Comparison of ENCODE assay signal across 17 cellular contexts in the genomic region with DNA sequence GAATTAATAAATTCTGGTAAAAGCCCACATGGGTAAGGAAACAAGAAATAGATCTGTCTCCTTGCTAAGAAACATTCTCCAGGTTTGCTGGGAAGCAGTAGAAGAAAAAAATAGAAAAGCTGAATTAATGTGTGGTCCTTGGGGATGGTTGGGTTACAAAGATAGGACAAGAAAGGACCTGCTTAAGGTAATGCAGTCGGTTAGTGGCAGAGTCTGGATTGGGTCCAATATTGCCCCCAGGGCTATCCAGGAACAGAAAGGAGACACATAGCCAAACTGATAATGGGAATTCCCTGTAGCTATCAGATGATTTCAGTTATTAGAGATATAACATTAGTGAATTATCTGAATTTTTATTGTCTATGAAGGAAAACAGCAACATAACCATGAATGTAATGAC.
A peak's percentile ranks its signal among the peaks of the same experiment; 100 is the strongest.
DNase-seq lines count a peak whose midpoint lies in the region; ATAC-seq and TF ChIP-seq lines count a peak whose summit lies in the region.
"Had no signal": no experiment of that assay in that cellular context is flagged by ENCODE, and none has a peak within 500 bp of the region (broad histone marks: within the 10 kb centered on the region; RNA-seq: fewer than 3 reads in every experiment).

No MANE protein-coding gene starts in this region.

- H3K4me2 ChIP-seq in GM23338, result no peak overlapping the region
- H3K4me2 ChIP-seq in hepatocyte, result peak overlapping the region; percentile 55

- H3K9me3 Mint-ChIP-seq in GM23338, result no peaks in the 10 kb centered on the region

- H3K27me3 ChIP-seq in ACC112 (ENCODE audit: insufficient read depth, low read length) (no peaks in the 10 kb centered on the region), GM23338 (ENCODE audit: insufficient read depth) (no peaks in the 10 kb centered on the region), hepatocyte (no peaks in the 10 kb centered on the region)

- DNase-seq in GM23338 (ENCODE audit: low spot score) (no peak), NCI-H69 (lab: John Stamatoyannopoulos, UW) (peak; percentile 45), hepatocyte (ENCODE audit: low spot score) (no peak), DMS53 treated with DMSO at 0.1 percent for 48 hours (lab: John Stamatoyannopoulos, UW; ENCODE audit: unreplicated experiment) (no peak)
- DNase-seq: ACHN; Caco-2; CD4-positive, alpha-beta T cell; DND-41; EL; GM23248; HCEC 1CT had no signal

- H3K79me2 ChIP-seq in ACC112 (ENCODE audit: control insufficient read depth, insufficient read depth, low read length, unreplicated experiment) (no peaks in the 10 kb centered on the region), GM23338 (replicated peaks; ENCODE audit: insufficient read depth) (no peaks in the 10 kb centered on the region), hepatocyte (no peaks in the 10 kb centered on the region)

- no peaks in the 10 kb centered on the region for H4K20me1 ChIP-seq in GM23338 (replicated peaks; ENCODE audit: insufficient read depth)
- H4K20me1 ChIP-seq in hepatocyte (ENCODE audit: insufficient read depth, poor library complexity, severe bottlenecking), result no peaks in the 10 kb centered on the region

- H3K27ac ChIP-seq in ACC112 (ENCODE audit: low read depth, low read length) (no peak overlapping the region), GM23338 (ENCODE audit: low read depth) (no peak overlapping the region), hepatocyte (no peak overlapping the region)
- H3K27ac ChIP-seq: C4-2B, GM23248, HL-60 had no signal

- 79% methylated on average over 1 of the region's 1 CpG for WGBS in hepatocyte (ENCODE audit: low lambda C conversion rate, missing lambda C conversion rate)

- H3K4me3 ChIP-seq in ACC112 (ENCODE audit: low read depth, low read length), result no peak overlapping the region
- no peak overlapping the region for H3K4me3 ChIP-seq in GM23338
- H3K4me3 ChIP-seq in hepatocyte, result no peak overlapping the region
- H3K4me3 ChIP-seq: GM12878, GM23248 had no signal

- H3K4me1 Mint-ChIP-seq in GM23338, result peaks cover 7% of the 10 kb centered on the region; the same call in 2 of the 3 replicates

- H3F3A ChIP-seq in GM23338 (replicated peaks; ENCODE audit: low read depth), result no peaks in the 10 kb centered on the region

- H3K9me2 ChIP-seq in GM23338 (ENCODE audit: insufficient read depth), result no peaks in the 10 kb centered on the region
- H3K9me2 ChIP-seq in hepatocyte (replicated peaks; ENCODE audit: insufficient read depth), result no peaks in the 10 kb centered on the region

- no peak for TF ChIP-seq CTCF in GM23338 (conservative IDR thresholded peaks at IDR 0.05; ENCODE audit: low read depth in 2 of 2)
- TF ChIP-seq CTCF in hepatocyte (IDR thresholded peaks at IDR 0.05; ENCODE audit: poor library complexity), result no peak

- no peaks in the 10 kb centered on the region for H3K36me3 Mint-ChIP-seq in GM23338 (ENCODE audit: low read depth)

- no peak overlapping the region; the same call in 1 of the 2 replicates for H3K27ac Mint-ChIP-seq in GM23338
- H3K27ac Mint-ChIP-seq: CD4-positive, alpha-beta T cell had no signal

- H3K4me1 ChIP-seq in ACC112 (ENCODE audit: control insufficient read depth, insufficient read depth, low read length, unreplicated experiment) (no peaks in the 10 kb centered on the region), GM23338 (ENCODE audit: insufficient read depth) (peaks cover 8% of the 10 kb centered on the region), hepatocyte (ENCODE audit: insufficient read depth) (no peaks in the 10 kb centered on the region)
- H3K4me1 ChIP-seq: Caco-2 had no signal

- H2AFZ ChIP-seq in ACC112 (ENCODE audit: low read length, unreplicated experiment) (peak overlapping the region; percentile 57), GM23338 (peak overlapping the region; percentile 70; the same call in 1 of the 2 replicates), hepatocyte (no peak overlapping the region)
- H2AFZ ChIP-seq: GM23248 had no signal

- no peaks in the 10 kb centered on the region for H3K27me3 Mint-ChIP-seq in GM23338 (ENCODE audit: insufficient read depth, low read depth, poor library complexity)
- H3K27me3 Mint-ChIP-seq: CD4-positive, alpha-beta T cell had no signal

- ATAC-seq in GM23338, result no peak
- no peak for ATAC-seq in GM21723 (IDR thresholded peaks at IDR 0.05; ENCODE audit: unreplicated experiment)
- ATAC-seq in HG03342 (IDR thresholded peaks at IDR 0.05; ENCODE audit: unreplicated experiment), result no peak
- ATAC-seq: GM12878 had no signal

- H3K4me3 Mint-ChIP-seq in GM23338, result no peak overlapping the region
- H3K4me3 Mint-ChIP-seq: CD4-positive, alpha-beta T cell had no signal

- H3K36me3 ChIP-seq in ACC112 (ENCODE audit: insufficient read depth, low read length) (no peaks in the 10 kb centered on the region), GM23338 (ENCODE audit: insufficient read depth) (no peaks in the 10 kb centered on the region), hepatocyte (replicated peaks; ENCODE audit: insufficient read depth, low read depth) (no peaks in the 10 kb centered on the region)

- H3K9me3 ChIP-seq in hepatocyte (ENCODE audit: low read depth), result no peaks in the 10 kb centered on the region
- H3K9me3 ChIP-seq: Caco-2 had no signal

TF ChIP-seq in GM23338, 12 proteins besides CTCF, POLR2A, EP300 and RAD21:
- TF ChIP-seq EZH2phosphoT487 (IDR thresholded peaks at IDR 0.05; ENCODE audit: unreplicated experiment), result no peak
- no peak for TF ChIP-seq ZNF114 (CRISPR knock-in tag; IDR thresholded peaks at IDR 0.05)
- TF ChIP-seq, protein P1, sequence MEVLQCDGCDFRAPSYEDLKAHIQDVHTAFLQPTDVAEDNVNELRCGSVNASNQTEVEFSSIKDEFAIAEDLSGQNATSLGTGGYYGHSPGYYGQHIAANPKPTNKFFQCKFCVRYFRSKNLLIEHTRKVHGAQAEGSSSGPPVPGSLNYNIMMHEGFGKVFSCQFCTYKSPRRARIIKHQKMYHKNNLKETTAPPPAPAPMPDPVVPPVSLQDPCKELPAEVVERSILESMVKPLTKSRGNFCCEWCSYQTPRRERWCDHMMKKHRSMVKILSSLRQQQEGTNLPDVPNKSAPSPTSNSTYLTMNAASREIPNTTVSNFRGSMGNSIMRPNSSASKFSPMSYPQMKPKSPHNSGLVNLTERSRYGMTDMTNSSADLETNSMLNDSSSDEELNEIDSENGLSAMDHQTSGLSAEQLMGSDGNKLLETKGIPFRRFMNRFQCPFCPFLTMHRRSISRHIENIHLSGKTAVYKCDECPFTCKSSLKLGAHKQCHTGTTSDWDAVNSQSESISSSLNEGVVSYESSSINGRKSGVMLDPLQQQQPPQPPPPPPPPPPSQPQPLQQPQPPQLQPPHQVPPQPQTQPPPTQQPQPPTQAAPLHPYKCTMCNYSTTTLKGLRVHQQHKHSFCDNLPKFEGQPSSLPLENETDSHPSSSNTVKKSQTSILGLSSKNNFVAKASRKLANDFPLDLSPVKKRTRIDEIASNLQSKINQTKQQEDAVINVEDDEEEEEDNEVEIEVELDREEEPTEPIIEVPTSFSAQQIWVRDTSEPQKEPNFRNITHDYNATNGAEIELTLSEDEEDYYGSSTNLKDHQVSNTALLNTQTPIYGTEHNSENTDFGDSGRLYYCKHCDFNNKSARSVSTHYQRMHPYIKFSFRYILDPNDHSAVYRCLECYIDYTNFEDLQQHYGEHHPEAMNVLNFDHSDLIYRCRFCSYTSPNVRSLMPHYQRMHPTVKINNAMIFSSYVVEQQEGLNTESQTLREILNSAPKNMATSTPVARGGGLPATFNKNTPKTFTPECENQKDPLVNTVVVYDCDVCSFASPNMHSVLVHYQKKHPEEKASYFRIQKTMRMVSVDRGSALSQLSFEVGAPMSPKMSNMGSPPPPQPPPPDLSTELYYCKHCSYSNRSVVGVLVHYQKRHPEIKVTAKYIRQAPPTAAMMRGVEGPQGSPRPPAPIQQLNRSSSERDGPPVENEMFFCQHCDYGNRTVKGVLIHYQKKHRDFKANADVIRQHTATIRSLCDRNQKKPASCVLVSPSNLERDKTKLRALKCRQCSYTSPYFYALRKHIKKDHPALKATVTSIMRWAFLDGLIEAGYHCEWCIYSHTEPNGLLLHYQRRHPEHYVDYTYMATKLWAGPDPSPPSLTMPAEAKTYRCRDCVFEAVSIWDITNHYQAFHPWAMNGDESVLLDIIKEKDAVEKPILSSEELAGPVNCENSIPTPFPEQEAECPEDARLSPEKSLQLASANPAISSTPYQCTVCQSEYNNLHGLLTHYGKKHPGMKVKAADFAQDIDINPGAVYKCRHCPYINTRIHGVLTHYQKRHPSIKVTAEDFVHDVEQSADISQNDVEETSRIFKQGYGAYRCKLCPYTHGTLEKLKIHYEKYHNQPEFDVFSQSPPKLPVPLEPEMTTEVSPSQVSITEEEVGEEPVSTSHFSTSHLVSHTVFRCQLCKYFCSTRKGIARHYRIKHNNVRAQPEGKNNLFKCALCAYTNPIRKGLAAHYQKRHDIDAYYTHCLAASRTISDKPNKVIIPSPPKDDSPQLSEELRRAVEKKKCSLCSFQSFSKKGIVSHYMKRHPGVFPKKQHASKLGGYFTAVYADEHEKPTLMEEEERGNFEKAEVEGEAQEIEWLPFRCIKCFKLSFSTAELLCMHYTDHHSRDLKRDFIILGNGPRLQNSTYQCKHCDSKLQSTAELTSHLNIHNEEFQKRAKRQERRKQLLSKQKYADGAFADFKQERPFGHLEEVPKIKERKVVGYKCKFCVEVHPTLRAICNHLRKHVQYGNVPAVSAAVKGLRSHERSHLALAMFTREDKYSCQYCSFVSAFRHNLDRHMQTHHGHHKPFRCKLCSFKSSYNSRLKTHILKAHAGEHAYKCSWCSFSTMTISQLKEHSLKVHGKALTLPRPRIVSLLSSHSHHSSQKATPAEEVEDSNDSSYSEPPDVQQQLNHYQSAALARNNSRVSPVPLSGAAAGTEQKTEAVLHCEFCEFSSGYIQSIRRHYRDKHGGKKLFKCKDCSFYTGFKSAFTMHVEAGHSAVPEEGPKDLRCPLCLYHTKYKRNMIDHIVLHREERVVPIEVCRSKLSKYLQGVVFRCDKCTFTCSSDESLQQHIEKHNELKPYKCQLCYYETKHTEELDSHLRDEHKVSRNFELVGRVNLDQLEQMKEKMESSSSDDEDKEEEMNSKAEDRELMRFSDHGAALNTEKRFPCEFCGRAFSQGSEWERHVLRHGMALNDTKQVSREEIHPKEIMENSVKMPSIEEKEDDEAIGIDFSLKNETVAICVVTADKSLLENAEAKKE (CRISPR knock-in tag; IDR thresholded peaks at IDR 0.05), result no peak
- TF ChIP-seq STAT1 (IDR thresholded peaks at IDR 0.05; ENCODE audit: unreplicated experiment), result no peak
- TF ChIP-seq EZH2 (IDR thresholded peaks at IDR 0.05; ENCODE audit: low read depth, unreplicated experiment), result no peak
